Comparison of ENCODE assay signal across 18 cellular contexts in genomic region chr10:132643709-132644543, GRCh38.
DNase-seq lines count a peak whose midpoint lies in the region; ATAC-seq and TF ChIP-seq lines count a peak whose summit lies in the region.
"Had no signal": no experiment of that assay in that cellular context is flagged by ENCODE, and none has a peak within 500 bp of the region (broad histone marks: within the 10 kb centered on the region; RNA-seq: fewer than 3 reads in every experiment).

No MANE protein-coding gene starts in this region.

- 78% methylated on average over 16 of the region's 35 CpGs for WGBS in SK-N-SH (ENCODE audit: low lambda C conversion rate)
- WGBS in sigmoid colon, 2 donors: 81 to 82% methylated on average over 35 of the region's 35 CpGs
- WGBS in mammary epithelial cell (ENCODE audit: low coverage, missing lambda C conversion rate): 72% methylated on average over 29 of the region's 35 CpGs

- H3K9me3 ChIP-seq in SK-N-SH (no peaks in the 10 kb centered on the region), sigmoid colon (no peaks in the 10 kb centered on the region), mammary epithelial cell (replicated peaks; ENCODE audit: insufficient read depth, low read length) (no peaks in the 10 kb centered on the region)
- H3K9me3 ChIP-seq: adrenal gland, pancreas had no signal

- peaks cover 2% of the 10 kb centered on the region for H3K9me3 Mint-ChIP-seq in glutamatergic neuron (ENCODE audit: unreplicated experiment)
- H3K9me3 Mint-ChIP-seq: activated CD8-positive, alpha-beta T cell treated with anti-CD3 and anti-CD28 coated beads for 36 hours; activated T-cell treated with anti-CD3 and anti-CD28 coated beads, Interleukin-2, amount 50 U/mL, for 72 hours; stimulated activated memory B cell treated with anti-CD40 and anti-IgM and Interleukin-4, amounts not matched to agents 10 μg/mL and 1 μg/mL and 100 μg/mL, for 72 hours had no signal

- no peak for TF ChIP-seq POLR2A in sigmoid colon (IDR thresholded peaks at IDR 0.05)

- H3K79me2 ChIP-seq in SK-N-SH (ENCODE audit: insufficient read depth): peaks cover 19% of the 10 kb centered on the region; the same call in 1 of the 2 replicates
- peaks cover 4% of the 10 kb centered on the region for H3K79me2 ChIP-seq in mammary epithelial cell (ENCODE audit: insufficient read depth, low read length)

- dilution Hi-C loops in mammary epithelial cell (cut with HindIII; ENCODE audit: low sequenced_read_pairs): no loop called here

- H3K27ac Mint-ChIP-seq in glutamatergic neuron (ENCODE audit: unreplicated experiment): peak overlapping the region; percentile 26
- H3K27ac Mint-ChIP-seq: activated CD8-positive, alpha-beta T cell treated with anti-CD3 and anti-CD28 coated beads for 36 hours; activated T-cell treated with anti-CD3 and anti-CD28 coated beads, Interleukin-2, amount 50 U/mL, for 72 hours; stimulated activated memory B cell treated with anti-CD40 and anti-IgM and Interleukin-4, amounts not matched to agents 10 μg/mL and 1 μg/mL and 100 μg/mL, for 72 hours had no signal

- peaks cover 0 to 17% of the 10 kb centered on the region in 2 experiments; a peak in 2 of 4 replicates for H3K4me1 ChIP-seq in SK-N-SH (ENCODE audit: control insufficient read depth in 1 of 2, insufficient read depth in 2 of 2, low read depth in 1 of 2, low read length in 1 of 2)
- peaks cover 0 to 66% (median 49%) of the 10 kb centered on the region in 4 donors for H3K4me1 ChIP-seq in sigmoid colon
- H3K4me1 ChIP-seq in mammary epithelial cell (ENCODE audit: insufficient read depth, low read length): no peaks in the 10 kb centered on the region
- H3K4me1 ChIP-seq: adrenal gland, pancreas had no signal

- CTCF ChIA-PET in SK-N-SH (lab: Yijun Ruan, JAX): interaction anchor here (0.6 to 4.7 kb wide), 6 partner anchors 11 to 346 kb away, joined by 3 to 19 read pairs (median 4); no protein-coding TSS in a partner anchor
- CTCF ChIA-PET in mammary epithelial cell (lab: Charles Lee; ENCODE audit: low non-redundant PET): interaction anchor here (0.7 kb wide), 1 partner anchor 73 kb away, joined by 3 read pairs; no protein-coding TSS in a partner anchor

- H3K36me3 Mint-ChIP-seq in glutamatergic neuron (ENCODE audit: unreplicated experiment): peaks cover 15% of the 10 kb centered on the region

- in situ Hi-C loops in G401 (cut with HindIII; ENCODE audit: low sequenced_read_pairs): no loop called here
- in situ Hi-C loops in mammary epithelial cell (cut with MboI; ENCODE audit: low sequenced_read_pairs in 2 of 2): loop anchor here in 1 of 2 donors (25.0 kb wide), 1 partner anchor 432 kb away; no protein-coding TSS in a partner anchor

- no peaks in the 10 kb centered on the region for H3F3A ChIP-seq in SK-N-SH (replicated peaks; ENCODE audit: insufficient read depth)

- no peaks in the 10 kb centered on the region for H3K36me3 ChIP-seq in SK-N-SH (replicated peaks in 1 of 2; ENCODE audit: control insufficient read depth in 1 of 2, insufficient read depth in 2 of 2, low read length in 1 of 2)
- peaks cover 0 to 3% (median 0%) of the 10 kb centered on the region in 4 donors for H3K36me3 ChIP-seq in sigmoid colon
- H3K36me3 ChIP-seq in mammary epithelial cell (ENCODE audit: insufficient read depth, low read length): no peaks in the 10 kb centered on the region
- H3K36me3 ChIP-seq: adrenal gland, pancreas had no signal

- H3K4me2 ChIP-seq in SK-N-SH (no peak overlapping the region), mammary epithelial cell (ENCODE audit: insufficient read depth, low read depth, low read length) (no peak overlapping the region)
- H3K4me2 ChIP-seq: smooth muscle cell had no signal

- TF ChIP-seq RAD21 in SK-N-SH (IDR thresholded peaks at IDR 0.05; ENCODE audit: low read length): no peak; the same call in 1 of the 2 replicates

- BruUV-seq in mammary epithelial cell (replicated peaks; lab: Mats Ljungman, UMichigan): no TSS peak

- no peak for TF ChIP-seq CTCF in SK-N-SH (IDR thresholded peaks at IDR 0.05)
- TF ChIP-seq CTCF in glutamatergic neuron (IDR thresholded peaks at IDR 0.05; ENCODE audit: partially characterized antibody, unreplicated experiment): no peak
- TF ChIP-seq CTCF in sigmoid colon (IDR thresholded peaks at IDR 0.05): no peak
- peak in 1 of 2 donors; percentile 7 for TF ChIP-seq CTCF in mammary epithelial cell (conservative IDR thresholded peaks at IDR 0.05 in 1 of 2, IDR thresholded peaks at IDR 0.05 in 1 of 2; ENCODE audit: extremely low read depth in 1 of 2, insufficient read depth in 1 of 2, low read depth in 1 of 2, low read length in 2 of 2)

- TF ChIP-seq EP300 in SK-N-SH (IDR thresholded peaks at IDR 0.05; ENCODE audit: borderline replicate concordance in 1 of 2, low read depth in 1 of 2, low read length in 1 of 2) (no peak), sigmoid colon (IDR thresholded peaks at IDR 0.05) (no peak)

- peaks cover 4% of the 10 kb centered on the region; the same call in 1 of the 2 replicates for H4K20me1 ChIP-seq in SK-N-SH (ENCODE audit: insufficient read depth)
- H4K20me1 ChIP-seq in mammary epithelial cell (ENCODE audit: insufficient read depth, low read length): no peaks in the 10 kb centered on the region

- no peak overlapping the region for H3K4me3 Mint-ChIP-seq in glutamatergic neuron (ENCODE audit: unreplicated experiment)
- H3K4me3 Mint-ChIP-seq: activated CD8-positive, alpha-beta T cell treated with anti-CD3 and anti-CD28 coated beads for 36 hours; activated T-cell treated with anti-CD3 and anti-CD28 coated beads, Interleukin-2, amount 50 U/mL, for 72 hours; stimulated activated memory B cell treated with anti-CD40 and anti-IgM and Interleukin-4, amounts not matched to agents 10 μg/mL and 1 μg/mL and 100 μg/mL, for 72 hours had no signal

- H3K27ac ChIP-seq in SK-N-SH (ENCODE audit: low read depth in 2 of 2, low read length in 1 of 2) (no peak overlapping the region; a peak in 1 of 4 replicates), sigmoid colon (peak overlapping the region in 3 of 4 donors; percentile 41 to 96 (median 88)), mammary epithelial cell (ENCODE audit: insufficient read depth, low read depth, low read length) (no peak overlapping the region)
- H3K27ac ChIP-seq: adrenal gland, pancreas had no signal

- no peaks in the 10 kb centered on the region for H3K9me2 ChIP-seq in SK-N-SH

- no peak for ATAC-seq in GM21737 (IDR thresholded peaks at IDR 0.05; ENCODE audit: unreplicated experiment)
- ATAC-seq: activated CD8-positive, alpha-beta T cell treated with anti-CD3 and anti-CD28 coated beads for 36 hours; activated T-cell treated with anti-CD3 and anti-CD28 coated beads, Interleukin-2, amount 50 U/mL, for 72 hours; pancreas; stimulated activated memory B cell treated with anti-CD40 and anti-IgM and Interleukin-4, amounts not matched to agents 10 μg/mL and 1 μg/mL and 100 μg/mL, for 72 hours had no signal

- POLR2A ChIA-PET in SK-N-SH (lab: Yijun Ruan, JAX): no interaction called here

- peak; percentile 52 for DNase-seq in G401 (ENCODE audit: low spot score)
- peak; percentile 72 for DNase-seq in SK-N-SH
- DNase-seq in glutamatergic neuron: peak; percentile 48
- DNase-seq in sigmoid colon: peak; percentile 62
- no peak for DNase-seq in mammary epithelial cell
- DNase-seq in foreskin melanocyte: no peak
- DNase-seq in NCI-H1930 (lab: John Stamatoyannopoulos, UW): no peak
- DNase-seq: activated CD8-positive, alpha-beta T cell treated with anti-CD3 and anti-CD28 coated beads for 36 hours; activated T-cell treated with anti-CD3 and anti-CD28 coated beads, Interleukin-2, amount 50 U/mL, for 72 hours; adrenal gland; Calu3; cerebellar nuclear complex; NCI-H1436 treated with DMSO at 0.1 percent for 48 hours; NCI-H446 had no signal

- intact Hi-C loops in sigmoid colon (cut with DNase I) (no loop called here), mammary epithelial cell (cut with micrococcal nuclease) (no loop called here)

- H3K9ac ChIP-seq in SK-N-SH: no peak overlapping the region
- H3K9ac ChIP-seq in mammary epithelial cell (ENCODE audit: insufficient read depth, low read length): no peak overlapping the region

- H2AFZ ChIP-seq in SK-N-SH (ENCODE audit: low read depth) (no peak overlapping the region), mammary epithelial cell (ENCODE audit: low read depth, low read length) (no peak overlapping the region)

- H3K4me3 ChIP-seq in SK-N-SH (ENCODE audit: low read depth in 2 of 2, low read length in 1 of 2) (no peak overlapping the region), sigmoid colon (no peak overlapping the region), mammary epithelial cell (replicated peaks in 1 of 3; ENCODE audit: insufficient read depth in 1 of 3, low read depth in 2 of 3, low read length in 3 of 3) (no peak overlapping the region)
- H3K4me3 ChIP-seq: adrenal gland, pancreas, smooth muscle cell had no signal

- H3K27me3 ChIP-seq in SK-N-SH (ENCODE audit: insufficient read depth) (no peaks in the 10 kb centered on the region), sigmoid colon (no peaks in the 10 kb centered on the region), mammary epithelial cell (ENCODE audit: insufficient read depth, low read length) (no peaks in the 10 kb centered on the region)
- H3K27me3 ChIP-seq: adrenal gland, pancreas had no signal

- H3K27me3 Mint-ChIP-seq in glutamatergic neuron (ENCODE audit: unreplicated experiment): peaks cover 11% of the 10 kb centered on the region
- H3K27me3 Mint-ChIP-seq: activated CD8-positive, alpha-beta T cell treated with anti-CD3 and anti-CD28 coated beads for 36 hours; stimulated activated memory B cell treated with anti-CD40 and anti-IgM and Interleukin-4, amounts not matched to agents 10 μg/mL and 1 μg/mL and 100 μg/mL, for 72 hours had no signal

- peaks cover 34% of the 10 kb centered on the region for H3K4me1 Mint-ChIP-seq in glutamatergic neuron (ENCODE audit: low read depth, unreplicated experiment)

TF ChIP-seq in SK-N-SH, 30 proteins besides CTCF, POLR2A, EP300 and RAD21 (continues in another document):
- TF ChIP-seq FOXM1 (IDR thresholded peaks at IDR 0.05; ENCODE audit: low read depth) (no peak), NRF1 (IDR thresholded peaks at IDR 0.05; ENCODE audit: low read depth, low read length) (no peak), GABPA (IDR thresholded peaks at IDR 0.05; ENCODE audit: low read depth) (no peak), PBX3 (IDR thresholded peaks at IDR 0.05) (no peak), NFIC (IDR thresholded peaks at IDR 0.05; ENCODE audit: borderline replicate concordance) (no peak), MXI1 (IDR thresholded peaks at IDR 0.05; ENCODE audit: low read depth, low read length) (no peak), ELF1 (IDR thresholded peaks at IDR 0.05) (no peak), POLR2AphosphoS5 (IDR thresholded peaks at IDR 0.05; ENCODE audit: low read depth, low read length) (no peak)

Comparison
In these comparisons a context has a peak if more than half of its experiments do, and no peak if none do; other contexts are left out.
1. DNase-seq: peak in G401 (single experiment), SK-N-SH (single experiment), glutamatergic neuron (single experiment) and sigmoid colon (single experiment); none in mammary epithelial cell (single experiment), foreskin melanocyte (single experiment) and NCI-H1930 (0 of 2).
2. H3K27ac ChIP-seq: peak in sigmoid colon (3 of 4); none in SK-N-SH (0 of 2) and mammary epithelial cell (single experiment).